Comparison of ENCODE assay signal across 22 cellular contexts in genomic region chr5:113058269-113058668, GRCh38.
"Had no signal": no experiment of that assay in that cellular context is flagged by ENCODE, and none has a peak within 500 bp of the region (broad histone marks: within the 10 kb centered on the region; RNA-seq: fewer than 3 reads in every experiment).

No MANE protein-coding gene starts in this region.

- H3K27me3 ChIP-seq: esophagus squamous epithelium, heart right ventricle, right lobe of liver, upper lobe of left lung had no signal

- H3K36me3 ChIP-seq: prostate gland had no signal

- DNase-seq: activated CD4-positive, alpha-beta T cell treated with anti-CD3 and anti-CD28 coated beads, Interleukin-2, amount 50 U/mL, for 48 hours; activated CD4-positive, CD25-positive, alpha-beta regulatory T cell; activated CD8-positive, alpha-beta memory T cell treated with anti-CD3 and anti-CD28 coated beads, Interleukin-2, amount 10 ng/mL, durations not matched to agents 7 days and 5 days; activated T-cell treated with anti-CD3 and anti-CD28 coated beads, Interleukin-2, amount 50 U/mL, for 24 hours; amniotic stem cell; cerebellar nuclear complex; esophagus squamous epithelium; foreskin melanocyte; heart right ventricle; kidney glomerular epithelial cell; lower lobe of right lung; mucosa of descending colon; naive thymus-derived CD8-positive, alpha-beta T cell; right lobe of liver; stimulated activated CD4-positive, alpha-beta T cell treated with anti-CD3 and anti-CD28 coated beads, Interleukin-2, amount 100 ng/mL, for 24 hours; stimulated activated naive B cell treated with anti-CD40 and anti-IgM and Interleukin-4, amounts not matched to agents 10 μg/mL and 1 μg/mL and 100 μg/mL, for 72 hours; substantia nigra; T-helper 17 cell; upper lobe of left lung had no signal

- FAIRE-seq: TTC549 had no signal

- ATAC-seq: activated CD8-positive, alpha-beta memory T cell treated with anti-CD3 and anti-CD28 coated beads, Interleukin-2, amount 10 ng/mL, durations not matched to agents 7 days and 5 days; activated naive CD4-positive, alpha-beta T cell treated with anti-CD3 and anti-CD28 coated beads, Interleukin-2, amount 50 U/mL, for 72 hours; lower lobe of right lung; mucosa of descending colon; right lobe of liver; stimulated activated naive B cell treated with anti-CD40 and anti-IgM and Interleukin-4, amounts not matched to agents 10 μg/mL and 1 μg/mL and 100 μg/mL, for 72 hours; T-helper 17 cell had no signal

- H3K27ac ChIP-seq: esophagus squamous epithelium, lower lobe of right lung, right lobe of liver, upper lobe of left lung had no signal

- H3K4me3 ChIP-seq: esophagus squamous epithelium, heart right ventricle, lower lobe of right lung, mucosa of descending colon, prostate gland, right lobe of liver, upper lobe of left lung had no signal

- H3K4me1 ChIP-seq: prostate gland had no signal

- H3K9me3 ChIP-seq: esophagus squamous epithelium, heart right ventricle, lower lobe of right lung, mucosa of descending colon, prostate gland, right lobe of liver, upper lobe of left lung had no signal
